In the genomic region with DNA sequence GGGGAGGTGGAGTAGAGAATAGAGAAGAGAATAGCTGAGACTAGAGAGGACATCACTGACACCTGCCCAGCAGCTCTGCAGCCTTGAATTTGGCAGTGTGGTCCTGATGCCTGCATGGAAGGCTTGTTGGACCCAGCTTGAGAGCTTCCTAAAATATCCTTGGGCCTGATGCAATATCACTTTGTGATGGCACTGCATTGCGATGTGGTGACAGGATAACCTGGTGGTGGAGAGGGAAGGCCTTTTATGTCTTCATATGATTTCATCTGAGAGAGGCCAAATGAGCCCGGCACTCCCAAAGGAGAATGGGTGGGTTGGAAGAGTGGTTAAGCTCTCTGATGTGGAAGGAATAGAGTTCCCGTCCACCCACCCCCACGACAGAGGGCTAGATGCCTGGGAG, we compare ENCODE assay signal across 1 cellular context.
TF ChIP-seq lines count a peak whose summit lies in the region.

No MANE protein-coding gene starts in this region.

TF ChIP-seq in K562, 482 proteins besides CTCF, POLR2A, EP300 and RAD21 (continued from another document and continues in another):
- TF ChIP-seq, protein P1, sequence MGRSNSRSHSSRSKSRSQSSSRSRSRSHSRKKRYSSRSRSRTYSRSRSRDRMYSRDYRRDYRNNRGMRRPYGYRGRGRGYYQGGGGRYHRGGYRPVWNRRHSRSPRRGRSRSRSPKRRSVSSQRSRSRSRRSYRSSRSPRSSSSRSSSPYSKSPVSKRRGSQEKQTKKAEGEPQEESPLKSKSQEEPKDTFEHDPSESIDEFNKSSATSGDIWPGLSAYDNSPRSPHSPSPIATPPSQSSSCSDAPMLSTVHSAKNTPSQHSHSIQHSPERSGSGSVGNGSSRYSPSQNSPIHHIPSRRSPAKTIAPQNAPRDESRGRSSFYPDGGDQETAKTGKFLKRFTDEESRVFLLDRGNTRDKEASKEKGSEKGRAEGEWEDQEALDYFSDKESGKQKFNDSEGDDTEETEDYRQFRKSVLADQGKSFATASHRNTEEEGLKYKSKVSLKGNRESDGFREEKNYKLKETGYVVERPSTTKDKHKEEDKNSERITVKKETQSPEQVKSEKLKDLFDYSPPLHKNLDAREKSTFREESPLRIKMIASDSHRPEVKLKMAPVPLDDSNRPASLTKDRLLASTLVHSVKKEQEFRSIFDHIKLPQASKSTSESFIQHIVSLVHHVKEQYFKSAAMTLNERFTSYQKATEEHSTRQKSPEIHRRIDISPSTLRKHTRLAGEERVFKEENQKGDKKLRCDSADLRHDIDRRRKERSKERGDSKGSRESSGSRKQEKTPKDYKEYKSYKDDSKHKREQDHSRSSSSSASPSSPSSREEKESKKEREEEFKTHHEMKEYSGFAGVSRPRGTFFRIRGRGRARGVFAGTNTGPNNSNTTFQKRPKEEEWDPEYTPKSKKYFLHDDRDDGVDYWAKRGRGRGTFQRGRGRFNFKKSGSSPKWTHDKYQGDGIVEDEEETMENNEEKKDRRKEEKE (IDR thresholded peaks at IDR 0.05; ENCODE audit: borderline replicate concordance in 1 of 2, control insufficient read depth in 1 of 2, low read depth in 2 of 2, low read length in 1 of 2): no peak
- TF ChIP-seq NFIC (IDR thresholded peaks at IDR 0.05) (no peak), CEBPB (tag; IDR thresholded peaks at IDR 0.05) (peak; percentile 63), CREB1 (IDR thresholded peaks at IDR 0.05) (no peak), CREB1 (CRISPR knock-in tag; IDR thresholded peaks at IDR 0.05) (no peak), POLR3A (IDR thresholded peaks at IDR 0.05; ENCODE audit: borderline replicate concordance, extremely low read depth, insufficient read depth, insufficient read length) (no peak), TCF7 (IDR thresholded peaks at IDR 0.05; ENCODE audit: borderline replicate concordance) (no peak), C11orf30 (IDR thresholded peaks at IDR 0.05; ENCODE audit: low read depth) (no peak), ZEB2 (IDR thresholded peaks at IDR 0.05) (no peak), BCL6 (CRISPR knock-in tag; IDR thresholded peaks at IDR 0.05) (no peak), MEF2D (tag; conservative IDR thresholded peaks at IDR 0.05; ENCODE audit: low read depth) (peak; percentile 43; the same call in 1 of the 2 replicates), NONO (IDR thresholded peaks at IDR 0.05; ENCODE audit: low read depth in 2 of 2, low read length in 1 of 2) (no peak)
- TF ChIP-seq, protein P2, sequence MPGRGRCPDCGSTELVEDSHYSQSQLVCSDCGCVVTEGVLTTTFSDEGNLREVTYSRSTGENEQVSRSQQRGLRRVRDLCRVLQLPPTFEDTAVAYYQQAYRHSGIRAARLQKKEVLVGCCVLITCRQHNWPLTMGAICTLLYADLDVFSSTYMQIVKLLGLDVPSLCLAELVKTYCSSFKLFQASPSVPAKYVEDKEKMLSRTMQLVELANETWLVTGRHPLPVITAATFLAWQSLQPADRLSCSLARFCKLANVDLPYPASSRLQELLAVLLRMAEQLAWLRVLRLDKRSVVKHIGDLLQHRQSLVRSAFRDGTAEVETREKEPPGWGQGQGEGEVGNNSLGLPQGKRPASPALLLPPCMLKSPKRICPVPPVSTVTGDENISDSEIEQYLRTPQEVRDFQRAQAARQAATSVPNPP (IDR thresholded peaks at IDR 0.05; ENCODE audit: borderline replicate concordance, insufficient read depth, insufficient read length): no peak
- TF ChIP-seq, protein P3, sequence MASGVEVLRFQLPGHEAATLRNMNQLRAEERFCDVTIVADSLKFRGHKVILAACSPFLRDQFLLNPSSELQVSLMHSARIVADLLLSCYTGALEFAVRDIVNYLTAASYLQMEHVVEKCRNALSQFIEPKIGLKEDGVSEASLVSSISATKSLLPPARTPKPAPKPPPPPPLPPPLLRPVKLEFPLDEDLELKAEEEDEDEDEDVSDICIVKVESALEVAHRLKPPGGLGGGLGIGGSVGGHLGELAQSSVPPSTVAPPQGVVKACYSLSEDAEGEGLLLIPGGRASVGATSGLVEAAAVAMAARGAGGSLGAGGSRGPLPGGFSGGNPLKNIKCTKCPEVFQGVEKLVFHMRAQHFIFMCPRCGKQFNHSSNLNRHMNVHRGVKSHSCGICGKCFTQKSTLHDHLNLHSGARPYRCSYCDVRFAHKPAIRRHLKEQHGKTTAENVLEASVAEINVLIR (CRISPR knock-in tag; IDR thresholded peaks at IDR 0.05): no peak
- TF ChIP-seq, protein P4, sequence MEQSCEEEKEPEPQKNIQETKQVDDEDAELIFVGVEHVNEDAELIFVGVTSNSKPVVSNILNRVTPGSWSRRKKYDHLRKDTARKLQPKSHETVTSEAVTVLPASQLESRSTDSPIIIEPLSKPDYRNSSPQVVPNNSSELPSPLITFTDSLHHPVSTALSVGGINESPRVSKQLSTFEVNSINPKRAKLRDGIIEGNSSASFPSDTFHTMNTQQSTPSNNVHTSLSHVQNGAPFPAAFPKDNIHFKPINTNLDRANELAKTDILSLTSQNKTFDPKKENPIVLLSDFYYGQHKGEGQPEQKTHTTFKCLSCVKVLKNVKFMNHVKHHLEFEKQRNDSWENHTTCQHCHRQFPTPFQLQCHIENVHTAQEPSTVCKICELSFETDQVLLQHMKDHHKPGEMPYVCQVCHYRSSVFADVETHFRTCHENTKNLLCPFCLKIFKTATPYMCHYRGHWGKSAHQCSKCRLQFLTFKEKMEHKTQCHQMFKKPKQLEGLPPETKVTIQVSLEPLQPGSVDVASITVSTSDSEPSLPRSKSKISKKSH (CRISPR knock-in tag; IDR thresholded peaks at IDR 0.05): no peak
- TF ChIP-seq, protein P5, sequence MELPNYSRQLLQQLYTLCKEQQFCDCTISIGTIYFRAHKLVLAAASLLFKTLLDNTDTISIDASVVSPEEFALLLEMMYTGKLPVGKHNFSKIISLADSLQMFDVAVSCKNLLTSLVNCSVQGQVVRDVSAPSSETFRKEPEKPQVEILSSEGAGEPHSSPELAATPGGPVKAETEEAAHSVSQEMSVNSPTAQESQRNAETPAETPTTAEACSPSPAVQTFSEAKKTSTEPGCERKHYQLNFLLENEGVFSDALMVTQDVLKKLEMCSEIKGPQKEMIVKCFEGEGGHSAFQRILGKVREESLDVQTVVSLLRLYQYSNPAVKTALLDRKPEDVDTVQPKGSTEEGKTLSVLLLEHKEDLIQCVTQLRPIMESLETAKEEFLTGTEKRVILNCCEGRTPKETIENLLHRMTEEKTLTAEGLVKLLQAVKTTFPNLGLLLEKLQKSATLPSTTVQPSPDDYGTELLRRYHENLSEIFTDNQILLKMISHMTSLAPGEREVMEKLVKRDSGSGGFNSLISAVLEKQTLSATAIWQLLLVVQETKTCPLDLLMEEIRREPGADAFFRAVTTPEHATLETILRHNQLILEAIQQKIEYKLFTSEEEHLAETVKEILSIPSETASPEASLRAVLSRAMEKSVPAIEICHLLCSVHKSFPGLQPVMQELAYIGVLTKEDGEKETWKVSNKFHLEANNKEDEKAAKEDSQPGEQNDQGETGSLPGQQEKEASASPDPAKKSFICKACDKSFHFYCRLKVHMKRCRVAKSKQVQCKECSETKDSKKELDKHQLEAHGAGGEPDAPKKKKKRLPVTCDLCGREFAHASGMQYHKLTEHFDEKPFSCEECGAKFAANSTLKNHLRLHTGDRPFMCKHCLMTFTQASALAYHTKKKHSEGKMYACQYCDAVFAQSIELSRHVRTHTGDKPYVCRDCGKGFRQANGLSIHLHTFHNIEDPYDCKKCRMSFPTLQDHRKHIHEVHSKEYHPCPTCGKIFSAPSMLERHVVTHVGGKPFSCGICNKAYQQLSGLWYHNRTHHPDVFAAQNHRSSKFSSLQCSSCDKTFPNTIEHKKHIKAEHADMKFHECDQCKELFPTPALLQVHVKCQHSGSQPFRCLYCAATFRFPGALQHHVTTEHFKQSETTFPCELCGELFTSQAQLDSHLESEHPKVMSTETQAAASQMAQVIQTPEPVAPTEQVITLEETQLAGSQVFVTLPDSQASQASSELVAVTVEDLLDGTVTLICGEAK (IDR thresholded peaks at IDR 0.05): no peak
- TF ChIP-seq, protein P5 (CRISPR knock-in tag; IDR thresholded peaks at IDR 0.05): no peak
- TF ChIP-seq, protein P6, sequence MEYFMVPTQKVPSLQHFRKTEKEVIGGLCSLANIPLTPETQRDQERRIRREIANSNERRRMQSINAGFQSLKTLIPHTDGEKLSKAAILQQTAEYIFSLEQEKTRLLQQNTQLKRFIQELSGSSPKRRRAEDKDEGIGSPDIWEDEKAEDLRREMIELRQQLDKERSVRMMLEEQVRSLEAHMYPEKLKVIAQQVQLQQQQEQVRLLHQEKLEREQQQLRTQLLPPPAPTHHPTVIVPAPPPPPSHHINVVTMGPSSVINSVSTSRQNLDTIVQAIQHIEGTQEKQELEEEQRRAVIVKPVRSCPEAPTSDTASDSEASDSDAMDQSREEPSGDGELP (CRISPR knock-in tag; IDR thresholded peaks at IDR 0.05; ENCODE audit: borderline replicate concordance): no peak
- TF ChIP-seq, protein P7, sequence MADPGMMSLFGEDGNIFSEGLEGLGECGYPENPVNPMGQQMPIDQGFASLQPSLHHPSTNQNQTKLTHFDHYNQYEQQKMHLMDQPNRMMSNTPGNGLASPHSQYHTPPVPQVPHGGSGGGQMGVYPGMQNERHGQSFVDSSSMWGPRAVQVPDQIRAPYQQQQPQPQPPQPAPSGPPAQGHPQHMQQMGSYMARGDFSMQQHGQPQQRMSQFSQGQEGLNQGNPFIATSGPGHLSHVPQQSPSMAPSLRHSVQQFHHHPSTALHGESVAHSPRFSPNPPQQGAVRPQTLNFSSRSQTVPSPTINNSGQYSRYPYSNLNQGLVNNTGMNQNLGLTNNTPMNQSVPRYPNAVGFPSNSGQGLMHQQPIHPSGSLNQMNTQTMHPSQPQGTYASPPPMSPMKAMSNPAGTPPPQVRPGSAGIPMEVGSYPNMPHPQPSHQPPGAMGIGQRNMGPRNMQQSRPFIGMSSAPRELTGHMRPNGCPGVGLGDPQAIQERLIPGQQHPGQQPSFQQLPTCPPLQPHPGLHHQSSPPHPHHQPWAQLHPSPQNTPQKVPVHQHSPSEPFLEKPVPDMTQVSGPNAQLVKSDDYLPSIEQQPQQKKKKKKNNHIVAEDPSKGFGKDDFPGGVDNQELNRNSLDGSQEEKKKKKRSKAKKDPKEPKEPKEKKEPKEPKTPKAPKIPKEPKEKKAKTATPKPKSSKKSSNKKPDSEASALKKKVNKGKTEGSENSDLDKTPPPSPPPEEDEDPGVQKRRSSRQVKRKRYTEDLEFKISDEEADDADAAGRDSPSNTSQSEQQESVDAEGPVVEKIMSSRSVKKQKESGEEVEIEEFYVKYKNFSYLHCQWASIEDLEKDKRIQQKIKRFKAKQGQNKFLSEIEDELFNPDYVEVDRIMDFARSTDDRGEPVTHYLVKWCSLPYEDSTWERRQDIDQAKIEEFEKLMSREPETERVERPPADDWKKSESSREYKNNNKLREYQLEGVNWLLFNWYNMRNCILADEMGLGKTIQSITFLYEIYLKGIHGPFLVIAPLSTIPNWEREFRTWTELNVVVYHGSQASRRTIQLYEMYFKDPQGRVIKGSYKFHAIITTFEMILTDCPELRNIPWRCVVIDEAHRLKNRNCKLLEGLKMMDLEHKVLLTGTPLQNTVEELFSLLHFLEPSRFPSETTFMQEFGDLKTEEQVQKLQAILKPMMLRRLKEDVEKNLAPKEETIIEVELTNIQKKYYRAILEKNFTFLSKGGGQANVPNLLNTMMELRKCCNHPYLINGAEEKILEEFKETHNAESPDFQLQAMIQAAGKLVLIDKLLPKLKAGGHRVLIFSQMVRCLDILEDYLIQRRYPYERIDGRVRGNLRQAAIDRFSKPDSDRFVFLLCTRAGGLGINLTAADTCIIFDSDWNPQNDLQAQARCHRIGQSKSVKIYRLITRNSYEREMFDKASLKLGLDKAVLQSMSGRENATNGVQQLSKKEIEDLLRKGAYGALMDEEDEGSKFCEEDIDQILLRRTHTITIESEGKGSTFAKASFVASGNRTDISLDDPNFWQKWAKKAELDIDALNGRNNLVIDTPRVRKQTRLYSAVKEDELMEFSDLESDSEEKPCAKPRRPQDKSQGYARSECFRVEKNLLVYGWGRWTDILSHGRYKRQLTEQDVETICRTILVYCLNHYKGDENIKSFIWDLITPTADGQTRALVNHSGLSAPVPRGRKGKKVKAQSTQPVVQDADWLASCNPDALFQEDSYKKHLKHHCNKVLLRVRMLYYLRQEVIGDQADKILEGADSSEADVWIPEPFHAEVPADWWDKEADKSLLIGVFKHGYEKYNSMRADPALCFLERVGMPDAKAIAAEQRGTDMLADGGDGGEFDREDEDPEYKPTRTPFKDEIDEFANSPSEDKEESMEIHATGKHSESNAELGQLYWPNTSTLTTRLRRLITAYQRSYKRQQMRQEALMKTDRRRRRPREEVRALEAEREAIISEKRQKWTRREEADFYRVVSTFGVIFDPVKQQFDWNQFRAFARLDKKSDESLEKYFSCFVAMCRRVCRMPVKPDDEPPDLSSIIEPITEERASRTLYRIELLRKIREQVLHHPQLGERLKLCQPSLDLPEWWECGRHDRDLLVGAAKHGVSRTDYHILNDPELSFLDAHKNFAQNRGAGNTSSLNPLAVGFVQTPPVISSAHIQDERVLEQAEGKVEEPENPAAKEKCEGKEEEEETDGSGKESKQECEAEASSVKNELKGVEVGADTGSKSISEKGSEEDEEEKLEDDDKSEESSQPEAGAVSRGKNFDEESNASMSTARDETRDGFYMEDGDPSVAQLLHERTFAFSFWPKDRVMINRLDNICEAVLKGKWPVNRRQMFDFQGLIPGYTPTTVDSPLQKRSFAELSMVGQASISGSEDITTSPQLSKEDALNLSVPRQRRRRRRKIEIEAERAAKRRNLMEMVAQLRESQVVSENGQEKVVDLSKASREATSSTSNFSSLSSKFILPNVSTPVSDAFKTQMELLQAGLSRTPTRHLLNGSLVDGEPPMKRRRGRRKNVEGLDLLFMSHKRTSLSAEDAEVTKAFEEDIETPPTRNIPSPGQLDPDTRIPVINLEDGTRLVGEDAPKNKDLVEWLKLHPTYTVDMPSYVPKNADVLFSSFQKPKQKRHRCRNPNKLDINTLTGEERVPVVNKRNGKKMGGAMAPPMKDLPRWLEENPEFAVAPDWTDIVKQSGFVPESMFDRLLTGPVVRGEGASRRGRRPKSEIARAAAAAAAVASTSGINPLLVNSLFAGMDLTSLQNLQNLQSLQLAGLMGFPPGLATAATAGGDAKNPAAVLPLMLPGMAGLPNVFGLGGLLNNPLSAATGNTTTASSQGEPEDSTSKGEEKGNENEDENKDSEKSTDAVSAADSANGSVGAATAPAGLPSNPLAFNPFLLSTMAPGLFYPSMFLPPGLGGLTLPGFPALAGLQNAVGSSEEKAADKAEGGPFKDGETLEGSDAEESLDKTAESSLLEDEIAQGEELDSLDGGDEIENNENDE (IDR thresholded peaks at IDR 0.05; ENCODE audit: low read depth, low read length): no peak
